ENCODE assay signal across 29 cellular contexts in genomic region chr14:91929700-91930099, GRCh38. TPM values are rescaled to one million over a fixed set of nuclear protein-coding genes. Genes with fewer than 3 reads are reported as not detected.
DNase-seq lines count a peak whose midpoint lies in the region; TF ChIP-seq lines count a peak whose summit lies in the region.
"Had no signal": no experiment of that assay in that cellular context is flagged by ENCODE, and none has a peak within 500 bp of the region (broad histone marks: within the 10 kb centered on the region; RNA-seq: fewer than 3 reads in every experiment).

No MANE protein-coding gene starts in this region.

- H3K27me3 Mint-ChIP-seq in HFFc6 (ENCODE audit: insufficient read depth) (no peaks in the 10 kb centered on the region; the same call in 1 of the 2 replicates), chondrocyte (ENCODE audit: low read depth) (no peaks in the 10 kb centered on the region)
- H3K27me3 Mint-ChIP-seq: activated CD4-positive, alpha-beta T cell treated with anti-CD3 and anti-CD28 coated beads for 36 hours; central memory CD8-positive, alpha-beta T cell had no signal

- DNase-seq in HFFc6 (no peak), chondrocyte (ENCODE audit: low spot score) (no peak), kidney tubule cell (ENCODE audit: low spot score) (peak; percentile 68), uterus (peak; percentile 52 to 57), sigmoid colon (no peak), NCI-H2171 (lab: John Stamatoyannopoulos, UW) (no peak), NCI-H1436 (lab: John Stamatoyannopoulos, UW) (no peak)
- DNase-seq: activated CD4-positive, alpha-beta T cell treated with anti-CD3 and anti-CD28 coated beads for 36 hours; activated naive CD4-positive, alpha-beta T cell treated with anti-CD3 and anti-CD28 coated beads for 36 hours; activated T-cell treated with anti-CD3 and anti-CD28 coated beads, Interleukin-2, amount 50 U/mL, for 72 hours; amygdala; CD8-positive, alpha-beta T cell; effector CD4-positive, alpha-beta T cell; GDM1; Karpas-422; left lung; NCI-H1048; NCI-H1930; NCI-H226; NCI-H774; SHP77; stimulated activated CD4-positive, alpha-beta T cell treated with anti-CD3 and anti-CD28 coated beads, Interleukin-2, amount 100 ng/mL, for 24 hours had no signal

- H3K36me3 ChIP-seq in uterus (no peaks in the 10 kb centered on the region), sigmoid colon (peaks cover 0 to 9% (median 4%) of the 10 kb centered on the region in 4 donors)
- H3K36me3 ChIP-seq: left lung, suprapubic skin, vagina had no signal

- H3K4me3 ChIP-seq in uterus (no peak overlapping the region), sigmoid colon (no peak overlapping the region)
- H3K4me3 ChIP-seq: left lung, skin epidermis, suprapubic skin, vagina had no signal

- H3K9me3 Mint-ChIP-seq in HFFc6: no peaks in the 10 kb centered on the region
- no peaks in the 10 kb centered on the region for H3K9me3 Mint-ChIP-seq in chondrocyte (ENCODE audit: low read depth)
- H3K9me3 Mint-ChIP-seq: activated naive CD4-positive, alpha-beta T cell treated with anti-CD3 and anti-CD28 coated beads for 36 hours; activated T-cell treated with anti-CD3 and anti-CD28 coated beads, Interleukin-2, amount 50 U/mL, for 72 hours; CD8-positive, alpha-beta T cell; central memory CD8-positive, alpha-beta T cell; neural crest cell; stimulated activated effector memory CD8-positive, alpha-beta T cell treated with anti-CD3 and anti-CD28 coated beads, Interleukin-12 subunit alpha, Interleukin-12 subunit beta, amount 100 ng/mL, for 72 hours had no signal

- intact Hi-C loops in uterus (cut with DNase I; ENCODE audit: low total_unique reads) (no loop called here), sigmoid colon (cut with DNase I) (no loop called here)

- H3K27ac ChIP-seq in uterus: peak overlapping the region; percentile 54 to 57
- peak overlapping the region in 1 of 4 donors; percentile 11 for H3K27ac ChIP-seq in sigmoid colon
- H3K27ac ChIP-seq: left lung, skin epidermis, suprapubic skin, vagina had no signal

- TF ChIP-seq CTCF in HFFc6 (IDR thresholded peaks at IDR 0.05): no peak
- no peak for TF ChIP-seq CTCF in chondrocyte (IDR thresholded peaks at IDR 0.05)
- TF ChIP-seq CTCF in uterus (IDR thresholded peaks at IDR 0.05): no peak
- no peak for TF ChIP-seq CTCF in sigmoid colon (IDR thresholded peaks at IDR 0.05)

- H3K27ac Mint-ChIP-seq in HFFc6 (peak overlapping the region; percentile 22), chondrocyte (ENCODE audit: unreplicated experiment) (peak overlapping the region; percentile 86)
- H3K27ac Mint-ChIP-seq: activated CD4-positive, alpha-beta T cell treated with anti-CD3 and anti-CD28 coated beads for 36 hours; activated naive CD4-positive, alpha-beta T cell treated with anti-CD3 and anti-CD28 coated beads for 36 hours; activated T-cell treated with anti-CD3 and anti-CD28 coated beads, Interleukin-2, amount 50 U/mL, for 72 hours; CD8-positive, alpha-beta T cell; progenitor cell of endocrine pancreas; stimulated activated effector memory CD8-positive, alpha-beta T cell treated with anti-CD3 and anti-CD28 coated beads, Interleukin-12 subunit alpha, Interleukin-12 subunit beta, amount 100 ng/mL, for 72 hours had no signal

- H3K27me3 ChIP-seq in uterus (no peaks in the 10 kb centered on the region), sigmoid colon (no peaks in the 10 kb centered on the region)
- H3K27me3 ChIP-seq: left lung, suprapubic skin, vagina had no signal

- no peak for TF ChIP-seq EP300 in sigmoid colon (IDR thresholded peaks at IDR 0.05)

- H3K4me3 Mint-ChIP-seq in HFFc6: no peak overlapping the region
- peak overlapping the region; percentile 3 for H3K4me3 Mint-ChIP-seq in chondrocyte (ENCODE audit: unreplicated experiment)
- H3K4me3 Mint-ChIP-seq: activated CD4-positive, alpha-beta T cell treated with anti-CD3 and anti-CD28 coated beads for 36 hours; activated naive CD4-positive, alpha-beta T cell treated with anti-CD3 and anti-CD28 coated beads for 36 hours; activated T-cell treated with anti-CD3 and anti-CD28 coated beads, Interleukin-2, amount 50 U/mL, for 72 hours; CD8-positive, alpha-beta T cell; central memory CD8-positive, alpha-beta T cell; neural crest cell; stimulated activated effector memory CD8-positive, alpha-beta T cell treated with anti-CD3 and anti-CD28 coated beads, Interleukin-12 subunit alpha, Interleukin-12 subunit beta, amount 100 ng/mL, for 72 hours had no signal

- peaks cover 33% of the 10 kb centered on the region for H3K4me1 Mint-ChIP-seq in HFFc6 (ENCODE audit: low read depth)
- H3K4me1 Mint-ChIP-seq in chondrocyte (ENCODE audit: low read depth): peaks cover 92% of the 10 kb centered on the region
- H3K4me1 Mint-ChIP-seq: activated CD4-positive, alpha-beta T cell treated with anti-CD3 and anti-CD28 coated beads for 36 hours; central memory CD8-positive, alpha-beta T cell; neural crest cell; stimulated activated effector memory CD8-positive, alpha-beta T cell treated with anti-CD3 and anti-CD28 coated beads, Interleukin-12 subunit alpha, Interleukin-12 subunit beta, amount 100 ng/mL, for 72 hours had no signal

- peaks cover 26% of the 10 kb centered on the region for H3K36me3 Mint-ChIP-seq in HFFc6 (ENCODE audit: low read depth)
- peaks cover 39% of the 10 kb centered on the region for H3K36me3 Mint-ChIP-seq in chondrocyte (ENCODE audit: low read depth)
- H3K36me3 Mint-ChIP-seq: CD8-positive, alpha-beta T cell; stimulated activated effector memory CD8-positive, alpha-beta T cell treated with anti-CD3 and anti-CD28 coated beads, Interleukin-12 subunit alpha, Interleukin-12 subunit beta, amount 100 ng/mL, for 72 hours had no signal

- H3K4me1 ChIP-seq in uterus (peaks cover 0 to 10% of the 10 kb centered on the region in 2 donors), sigmoid colon (peaks cover 0 to 33% (median 7%) of the 10 kb centered on the region in 4 donors)

- 66 to 74% methylated on average over 3 of the region's 3 CpGs for WGBS in sigmoid colon, 2 donors

- TF ChIP-seq POLR2A in uterus (IDR thresholded peaks at IDR 0.05): no peak
- no peak for TF ChIP-seq POLR2A in sigmoid colon (IDR thresholded peaks at IDR 0.05)

- H3K9me3 ChIP-seq in uterus (no peaks in the 10 kb centered on the region), sigmoid colon (no peaks in the 10 kb centered on the region)
- H3K9me3 ChIP-seq: left lung, suprapubic skin, vagina had no signal

RNA-seq across cellular contexts. Expression of gene FBLN5, which starts 17.8 kb away (rescaled TPM):
- 100 to 1,000 TPM; 127 to 242 (median 205) TPM for total RNA-seq in HFFc6 (2021; fragmentation: NEBNext Ultra II Directional; extraction: Animal tissue kit (Norgen Biotek cat#: 25700))
- total RNA-seq in chondrocyte: 1,189 to 1,311 TPM (median 1,232 TPM) in 3 replicates
- total RNA-seq in uterus: 100 to 1,000 TPM in 2 of 4 donors, 10 to 100 TPM in 2; 48.0 to 304 (median 165) TPM
- 100 to 1,000 TPM in 2 of 4 donors, 10 to 100 TPM in 2; 91.8 to 253 (median 103) TPM for total RNA-seq in sigmoid colon
- 10 to 100 TPM in 2 of 3 donors, 1 to 10 TPM in 1; 3.0 to 25.8 (median 19.5) TPM for polyA plus RNA-seq in sigmoid colon

Comparison
In these comparisons a context has a peak if more than half of its experiments do, and no peak if none do; other contexts are left out.
1. DNase-seq: peak in kidney tubule cell (single experiment) and uterus (2 of 2); none in HFFc6 (single experiment), chondrocyte (single experiment), sigmoid colon (single experiment), NCI-H2171 (single experiment) and NCI-H1436 (single experiment).